23 cellular contexts compared by ENCODE assay signal in the genomic region with DNA sequence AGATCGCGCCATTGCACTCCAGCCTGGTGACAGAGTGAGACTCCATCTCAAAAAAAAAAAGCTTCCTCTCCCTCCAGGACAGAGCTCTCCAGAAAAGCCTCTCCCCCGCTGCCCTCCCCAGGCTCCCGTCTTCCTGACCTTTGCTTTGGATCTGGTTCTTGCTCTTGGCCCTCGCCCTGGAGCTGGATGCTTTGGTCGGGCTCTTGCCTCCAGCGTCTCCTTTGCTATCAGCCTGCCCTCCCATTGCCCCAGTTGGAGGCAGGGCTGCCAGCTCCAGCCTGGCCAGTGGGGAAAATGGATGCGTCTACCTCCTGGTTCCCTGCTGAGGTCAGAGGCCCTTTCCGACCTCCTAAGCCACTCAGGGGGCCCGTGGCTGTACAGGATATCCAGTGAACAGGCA. TPM values are rescaled to one million over a fixed set of nuclear protein-coding genes. Genes with fewer than 3 reads are reported as not detected.
DNase-seq lines count a peak whose midpoint lies in the region; ATAC-seq, FAIRE-seq and TF ChIP-seq lines count a peak whose summit lies in the region.
"Had no signal": no experiment of that assay in that cellular context is flagged by ENCODE, and none has a peak within 500 bp of the region (broad histone marks: within the 10 kb centered on the region; RNA-seq: fewer than 3 reads in every experiment).

No MANE protein-coding gene starts in this region.

- DNase-seq in coronary artery (ENCODE audit: low spot score) (peak; percentile 83), iPS-NIHi7 (ENCODE audit: extremely low spot score) (peak; percentile 7), thoracic aorta (ENCODE audit: low spot score) (no peak), kidney (no peak), midbrain (lab: John Stamatoyannopoulos, UW) (no peak), germinal center (ENCODE audit: low spot score) (no peak)
- DNase-seq: ACHN; DMS 273 treated with DMSO at 0.1 percent for 48 hours; DND-41; H9; NCI-H2029; NCI-H446; NCI-H526 treated with DMSO at 0.1 percent for 48 hours; NK-92 treated with Interleukin-12 subunit alpha and Interleukin-12 subunit beta, amount 100 ng/mL, for 24 hours; SHP77 treated with DMSO at 0.1 percent for 48 hours; SK-N-SH had no signal

- H3K9me3 ChIP-seq in HEK293 (ENCODE audit: control insufficient read depth, insufficient read depth, low read depth, low read length) (no peaks in the 10 kb centered on the region), thoracic aorta (no peaks in the 10 kb centered on the region), kidney (ENCODE audit: control insufficient read depth in 1 of 2, low read length in 2 of 2) (no peaks in the 10 kb centered on the region)
- H3K9me3 ChIP-seq: SK-N-SH had no signal

- H3K27ac ChIP-seq in HEK293 (ENCODE audit: extremely low read depth, low read depth, low read length) (peak overlapping the region; percentile 1; the same call in 1 of the 2 replicates), coronary artery (peak overlapping the region; percentile 65 to 87), thoracic aorta (peak overlapping the region; percentile 79 to 88), kidney (ENCODE audit: low read depth in 2 of 2, low read length in 2 of 2) (no peak overlapping the region)
- H3K27ac ChIP-seq: C4-2B, HL-60 had no signal

- no peaks in the 10 kb centered on the region; a peak in 1 of 3 replicates for H3K36me3 ChIP-seq in HEK293 (ENCODE audit: control insufficient read depth in 2 of 2, insufficient read depth in 1 of 2, low read length in 2 of 2)
- no peaks in the 10 kb centered on the region for H3K36me3 ChIP-seq in thoracic aorta
- no peaks in the 10 kb centered on the region for H3K36me3 ChIP-seq in kidney (ENCODE audit: control insufficient read depth in 1 of 2, insufficient read depth in 2 of 2, low read length in 2 of 2)

- POLR2A ChIA-PET in HEK293 (lab: Yijun Ruan, JAX) = no interaction called here

- CTCF ChIA-PET in HEK293 (lab: Yijun Ruan, JAX) = interaction anchor here (2.0 kb wide), 1 partner anchor 17 kb away, joined by 5 read pairs; no protein-coding TSS in a partner anchor

- no peak for FAIRE-seq in kidney (lab: Jason Lieb, UNC)

- no peak overlapping the region for H3K4me3 ChIP-seq in HEK293 (ENCODE audit: low read depth, low read length)
- no peak overlapping the region for H3K4me3 ChIP-seq in coronary artery
- peak overlapping the region; percentile 29 for H3K4me3 ChIP-seq in thoracic aorta
- H3K4me3 ChIP-seq in kidney (ENCODE audit: low read length in 2 of 2) = no peak overlapping the region

- H3K4me1 ChIP-seq in HEK293 (ENCODE audit: control insufficient read depth, insufficient read depth, low read length) = peaks cover 13% of the 10 kb centered on the region
- peaks cover 33 to 49% of the 10 kb centered on the region in 2 donors for H3K4me1 ChIP-seq in thoracic aorta (ENCODE audit: control insufficient read depth in 1 of 2, low read depth in 2 of 2)
- no peaks in the 10 kb centered on the region for H3K4me1 ChIP-seq in kidney (ENCODE audit: control insufficient read depth in 1 of 2, insufficient read depth in 1 of 2, low read depth in 1 of 2, low read length in 2 of 2)

- TF ChIP-seq CTCF in HEK293 (tag by site-specific recombination; IDR thresholded peaks at IDR 0.05) (no peak), coronary artery (IDR thresholded peaks at IDR 0.05) (no peak), thoracic aorta (IDR thresholded peaks at IDR 0.05) (no peak), kidney (IDR thresholded peaks at IDR 0.05; ENCODE audit: borderline replicate concordance, extremely low read depth, insufficient read depth) (no peak)

- intact Hi-C loops in kidney (cut with DNase I) = no loop called here

- no peak for ATAC-seq in thoracic aorta (ENCODE audit: insufficient number of reproducible peaks, low FRiP score, low read depth)

- no peak overlapping the region for H3K9ac ChIP-seq in kidney (ENCODE audit: low read length in 2 of 2)
- H3K9ac ChIP-seq: SK-N-SH had no signal

- H3K27me3 ChIP-seq in thoracic aorta (replicated peaks; ENCODE audit: insufficient read depth) = no peaks in the 10 kb centered on the region

TF ChIP-seq in HEK293, 187 proteins besides CTCF, POLR2A, EP300 and RAD21:
- TF ChIP-seq SP7 (tag by site-specific recombination; IDR thresholded peaks at IDR 0.05) (no peak), ZNF629 (tag by site-specific recombination; IDR thresholded peaks at IDR 0.05) (no peak), ZNF600 (tag by site-specific recombination; IDR thresholded peaks at IDR 0.05) (peak; percentile 38; the same call in 1 of the 2 replicates), GLI2 (tag by site-specific recombination; IDR thresholded peaks at IDR 0.05; ENCODE audit: borderline replicate concordance, low read depth) (no peak), ZFP69B (tag by site-specific recombination; IDR thresholded peaks at IDR 0.05) (no peak), ZNF529 (tag by site-specific recombination; IDR thresholded peaks at IDR 0.05; ENCODE audit: insufficient replicate concordance) (no peak), KLF16 (tag by site-specific recombination; IDR thresholded peaks at IDR 0.05) (no peak)

RNA-seq across cellular contexts. Expression of gene TRARG1, which starts 35.9 kb away (rescaled TPM):
- total RNA-seq in thoracic aorta (10 to 100 TPM in 1 of 2 donors, 1 to 10 TPM in 1; 6.3 to 10.0 TPM), kidney (not detected)
- not detected for polyA plus RNA-seq in kidney (ENCODE audit: insufficient read depth, low read depth, low replicate concordance)
- total RNA-seq: H9, HT1080, M059J, OCI-LY7 had no signal
- polyA plus RNA-seq: SK-N-SH had no signal

RNA-seq across cellular contexts. Expression of gene BHLHA9, which starts 45.2 kb away (rescaled TPM):
- total RNA-seq in thoracic aorta (not detected), kidney (not detected)
- polyA plus RNA-seq in kidney (ENCODE audit: insufficient read depth, low read depth, low replicate concordance) = not detected
- total RNA-seq: G401, H9, HT1080, M059J, OCI-LY7 had no signal
- polyA plus RNA-seq: SK-N-SH had no signal

Comparison
In these comparisons a context has a peak if more than half of its experiments do, and no peak if none do; other contexts are left out.
1. H3K27ac ChIP-seq: peak in HEK293 (single experiment), coronary artery (2 of 2) and thoracic aorta (2 of 2); none in kidney (0 of 2).
2. DNase-seq: peak in coronary artery (single experiment) and iPS-NIHi7 (single experiment); none in thoracic aorta (single experiment), kidney (single experiment), midbrain (single experiment) and germinal center (single experiment).